Comparison of ENCODE assay signal across 8 cellular contexts in genomic region chr1:1677718-1678580, GRCh38. TPM values are rescaled to one million over a fixed set of nuclear protein-coding genes. Genes with fewer than 3 reads are reported as not detected.
DNase-seq lines count a peak whose midpoint lies in the region; ATAC-seq and TF ChIP-seq lines count a peak whose summit lies in the region.

No MANE protein-coding gene starts in this region.

- TF ChIP-seq POLR2A in suprapubic skin (IDR thresholded peaks at IDR 0.05), result no peak

- H3K27ac ChIP-seq in iPS-20b (ENCODE audit: low read length), result peak overlapping the region; percentile 46
- H3K27ac ChIP-seq in suprapubic skin, result peak overlapping the region; percentile 55

- H3K4me3 ChIP-seq in iPS-20b (ENCODE audit: low read length), result no peak overlapping the region
- no peak overlapping the region for H3K4me3 ChIP-seq in suprapubic skin
- no peak overlapping the region for H3K4me3 ChIP-seq in HAP-1

- WGBS in suprapubic skin, result 79% methylated on average over 39 of the region's 39 CpGs

- H3K9ac ChIP-seq in iPS-20b (ENCODE audit: low read depth, low read length), result peak overlapping the region; percentile 64

- in situ Hi-C loops in HAP-1 (cut with MboI; ENCODE audit: low sequenced_read_pairs), result no loop called here

- H3K9me3 ChIP-seq in iPS-20b (ENCODE audit: insufficient read depth, low read depth, low read length), result no peaks in the 10 kb centered on the region
- no peaks in the 10 kb centered on the region for H3K9me3 ChIP-seq in suprapubic skin
- no peaks in the 10 kb centered on the region for H3K9me3 ChIP-seq in HAP-1

- H3K36me3 ChIP-seq in iPS-20b (ENCODE audit: insufficient read depth, low read depth, low read length) (no peaks in the 10 kb centered on the region), suprapubic skin (peaks cover 13% of the 10 kb centered on the region), HAP-1 (replicated peaks) (no peaks in the 10 kb centered on the region)

- ATAC-seq in GM19372 (IDR thresholded peaks at IDR 0.05; ENCODE audit: low read depth, unreplicated experiment) (peak; percentile 55), HG03342 (IDR thresholded peaks at IDR 0.05; ENCODE audit: unreplicated experiment) (peak; percentile 66)

- TF ChIP-seq CTCF in suprapubic skin (IDR thresholded peaks at IDR 0.05), result no peak

- peaks cover 10% of the 10 kb centered on the region for H3K4me1 ChIP-seq in iPS-20b (ENCODE audit: insufficient read depth, low read length)
- H3K4me1 ChIP-seq in suprapubic skin, result peaks cover 18% of the 10 kb centered on the region
- no peaks in the 10 kb centered on the region for H3K4me1 ChIP-seq in HAP-1

- TF ChIP-seq EP300 in suprapubic skin (IDR thresholded peaks at IDR 0.05), result no peak

- no peaks in the 10 kb centered on the region for H3K27me3 ChIP-seq in iPS-20b (ENCODE audit: insufficient read depth, low read length)
- H3K27me3 ChIP-seq in suprapubic skin, result no peaks in the 10 kb centered on the region
- no peaks in the 10 kb centered on the region for H3K27me3 ChIP-seq in HAP-1 (ENCODE audit: low read depth)

- DNase-seq in activated CD8-positive, alpha-beta memory T cell treated with anti-CD3 and anti-CD28 coated beads for 48 hours (ENCODE audit: low read depth in 2 of 3, low spot score in 2 of 3), result peak; percentile 13 to 44 (median 13)
- DNase-seq in suprapubic skin (ENCODE audit: low spot score in 2 of 2) (peak in 1 of 2 donors; percentile 78), HAP-1 (ENCODE audit: low spot score in 2 of 2) (no peak), NCI-H446 treated with DMSO at 0.1 percent for 48 hours (lab: John Stamatoyannopoulos, UW) (no peak), SIG-M5 (lab: John Stamatoyannopoulos, UW) (no peak)

RNA-seq across cellular contexts. Expression of gene SLC35E2B, which starts 14.6 kb away (rescaled TPM):
- total RNA-seq in suprapubic skin, result 10 to 100 TPM; 34.0 to 59.9 (median 48.8) TPM

RNA-seq across cellular contexts. Expression of gene CDK11B, which starts 19.1 kb away (rescaled TPM):
- 10 to 100 TPM; 18.1 to 28.6 (median 23.3) TPM for total RNA-seq in suprapubic skin

RNA-seq across cellular contexts. Expression of gene MMP23B, which starts 46.0 kb away (rescaled TPM):
- total RNA-seq in suprapubic skin, result 1 to 10 TPM; 1.7 to 3.1 (median 2.9) TPM

RNA-seq across cellular contexts. Expression of gene CDK11A, which starts 46.2 kb away (rescaled TPM):
- 100 to 1,000 TPM in 1 of 4 donors, 10 to 100 TPM in 3; 23.6 to 136 (median 53.4) TPM for total RNA-seq in suprapubic skin

Comparison
In these comparisons a context has a peak if more than half of its experiments do, and no peak if none do; other contexts are left out.
1. DNase-seq: peak in activated CD8-positive, alpha-beta memory T cell treated with anti-CD3 and anti-CD28 coated beads for 48 hours (3 of 3); none in HAP-1 (0 of 2), NCI-H446 treated with DMSO at 0.1 percent for 48 hours (single experiment) and SIG-M5 (single experiment).